In the genomic region with DNA sequence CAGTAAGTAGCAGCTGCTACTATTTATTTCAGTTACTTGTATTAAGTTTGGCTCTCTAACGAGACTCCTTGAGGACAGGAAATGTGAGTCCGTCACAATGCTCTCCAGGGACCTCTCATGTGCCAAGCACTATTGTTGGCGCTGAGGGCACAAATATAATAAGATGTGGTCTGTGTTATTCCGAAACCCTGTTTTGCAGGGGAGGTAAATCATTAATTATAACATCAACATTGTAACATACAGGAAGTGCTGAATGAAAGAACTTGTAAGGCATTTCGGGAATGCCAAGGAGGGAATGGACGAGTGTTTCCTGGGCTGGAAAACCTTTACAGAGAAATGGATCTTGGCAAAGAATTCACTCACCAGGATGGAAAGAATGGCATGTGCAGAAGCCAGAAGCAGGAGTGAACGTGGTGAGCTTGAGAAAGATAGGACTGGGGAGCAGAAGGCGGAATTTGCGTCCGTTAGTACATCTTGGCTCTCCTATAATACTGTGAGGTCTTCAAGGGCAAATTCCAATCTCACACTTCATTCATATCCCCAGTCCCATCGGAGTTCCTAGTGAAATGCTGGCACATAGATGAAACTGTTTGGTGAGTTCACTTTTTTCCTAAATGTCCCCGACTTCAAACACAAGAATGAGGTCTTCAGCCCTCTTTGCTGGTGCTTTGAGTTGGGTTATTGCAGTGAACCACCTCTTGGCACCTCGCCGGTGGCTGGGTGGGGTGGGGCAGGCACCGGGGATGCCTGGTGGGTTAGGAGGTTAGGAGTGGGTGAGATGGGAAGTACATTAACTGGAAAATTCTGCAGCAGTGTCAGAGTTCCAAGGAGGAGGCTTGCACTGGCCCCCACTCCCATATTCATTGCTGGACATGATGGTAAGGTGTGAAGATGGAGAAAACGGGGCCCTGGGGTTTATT, we compare ENCODE assay signal across 10 cellular contexts. TPM values are rescaled to one million over a fixed set of nuclear protein-coding genes. Genes with fewer than 3 reads are reported as not detected.
DNase-seq lines count a peak whose midpoint lies in the region; ATAC-seq and TF ChIP-seq lines count a peak whose summit lies in the region.
"Had no signal": no experiment of that assay in that cellular context is flagged by ENCODE, and none has a peak within 500 bp of the region (broad histone marks: within the 10 kb centered on the region; RNA-seq: fewer than 3 reads in every experiment).

No MANE protein-coding gene starts in this region.

- H3K9me3 ChIP-seq in heart right ventricle: no peaks in the 10 kb centered on the region
- no peaks in the 10 kb centered on the region for H3K9me3 ChIP-seq in right atrium auricular region
- no peaks in the 10 kb centered on the region for H3K9me3 ChIP-seq in left lung

- WGBS in heart right ventricle, 2 donors: 32 to 38% methylated on average over 16 of the region's 16 CpGs

- ATAC-seq in heart right ventricle (peak in 6 of 8 donors; percentile 43 to 61 (median 48)), left lung (peak; percentile 81), GM18868 (IDR thresholded peaks at IDR 0.05; ENCODE audit: unreplicated experiment) (no peak)

- H3K27me3 ChIP-seq in heart right ventricle: no peaks in the 10 kb centered on the region
- H3K27me3 ChIP-seq in right atrium auricular region: no peaks in the 10 kb centered on the region
- no peaks in the 10 kb centered on the region for H3K27me3 ChIP-seq in left lung

- no peak for TF ChIP-seq CTCF in heart right ventricle (IDR thresholded peaks at IDR 0.05)
- no peak for TF ChIP-seq CTCF in right atrium auricular region (IDR thresholded peaks at IDR 0.05)
- no peak for TF ChIP-seq CTCF in cardiac fibroblast (IDR thresholded peaks at IDR 0.05; ENCODE audit: low read depth, low read length)
- no peak for TF ChIP-seq CTCF in left lung (IDR thresholded peaks at IDR 0.05)

- peaks cover 0 to 45% (median 0%) of the 10 kb centered on the region in 9 donors for H3K36me3 ChIP-seq in heart right ventricle
- H3K36me3 ChIP-seq in right atrium auricular region: peaks cover 19% of the 10 kb centered on the region
- peaks cover 0 to 15% of the 10 kb centered on the region in 2 donors for H3K36me3 ChIP-seq in left lung

- intact Hi-C loops in heart right ventricle (cut with DNase I): no loop called here
- intact Hi-C loops in left lung (cut with DNase I): no loop called here

- H3K4me3 ChIP-seq in heart right ventricle (no peak overlapping the region), right atrium auricular region (no peak overlapping the region), cardiac fibroblast (replicated peaks in 1 of 2; ENCODE audit: low read depth in 2 of 2, low read length in 2 of 2) (no peak overlapping the region), left lung (no peak overlapping the region)

- DNase-seq in heart right ventricle (peak in 1 of 2 donors; percentile 43), right atrium auricular region (ENCODE audit: low spot score) (no peak), cardiac fibroblast (ENCODE audit: low read depth in 2 of 2) (peak; percentile 58 to 84), left lung (peak in 1 of 2 donors; percentile 57), NCI-H774 (lab: John Stamatoyannopoulos, UW) (no peak), dedifferentiated amniotic fluid mesenchymal stem cell (ENCODE audit: extremely low spot score) (no peak)
- DNase-seq in stimulated activated CD4-positive, alpha-beta T cell treated with anti-CD3 and anti-CD28 coated beads, Interleukin-4, amount 100 ng/mL, for 1 hour: no peak
- DNase-seq: NCI-H1930 had no signal

- H3K4me1 ChIP-seq in heart right ventricle (peaks cover 15 to 67% (median 44%) of the 10 kb centered on the region in 9 donors), right atrium auricular region (peaks cover 0 to 56% of the 10 kb centered on the region in 2 donors), left lung (peaks cover 14 to 26% of the 10 kb centered on the region in 2 donors)

- peak overlapping the region in 6 of 10 donors; percentile 1 to 53 (median 28) for H3K27ac ChIP-seq in heart right ventricle
- H3K27ac ChIP-seq in right atrium auricular region: peak overlapping the region in 1 of 2 donors; percentile 21
- H3K27ac ChIP-seq in left lung: peak overlapping the region; percentile 60 to 69

RNA-seq across cellular contexts. Expression of gene TAC4, which starts 11.5 kb away (rescaled TPM):
- total RNA-seq in heart right ventricle (1 to 10 TPM in 1 of 10 donors, under 1 TPM in 2, not detected in 7; 0.78 to 2.7 (median 0.94) TPM), right atrium auricular region (not detected), left lung (not detected)
- not detected for polyA plus RNA-seq in heart right ventricle
- polyA plus RNA-seq: neural cell had no signal

RNA-seq across cellular contexts. Expression of gene KAT7, which starts 47.9 kb away (rescaled TPM):
- total RNA-seq in heart right ventricle (10 to 100 TPM; 48.9 to 81.3 (median 66.3) TPM), right atrium auricular region (10 to 100 TPM; 30.5 to 38.2 TPM), left lung (10 to 100 TPM; 51.3 to 55.4 TPM)
- 10 to 100 TPM in 1 of 2 donors, 1 to 10 TPM in 1; 5.9 to 16.7 TPM for polyA plus RNA-seq in heart right ventricle

Comparison
In these comparisons a context has a peak if more than half of its experiments do, and no peak if none do; other contexts are left out.
1. DNase-seq: peak in cardiac fibroblast (2 of 2); none in right atrium auricular region (single experiment), stimulated activated CD4-positive, alpha-beta T cell treated with anti-CD3 and anti-CD28 coated beads, Interleukin-4, amount 100 ng/mL, for 1 hour (single experiment), NCI-H774 (single experiment) and dedifferentiated amniotic fluid mesenchymal stem cell (single experiment).